9 cellular contexts compared by ENCODE assay signal in the genomic region with DNA sequence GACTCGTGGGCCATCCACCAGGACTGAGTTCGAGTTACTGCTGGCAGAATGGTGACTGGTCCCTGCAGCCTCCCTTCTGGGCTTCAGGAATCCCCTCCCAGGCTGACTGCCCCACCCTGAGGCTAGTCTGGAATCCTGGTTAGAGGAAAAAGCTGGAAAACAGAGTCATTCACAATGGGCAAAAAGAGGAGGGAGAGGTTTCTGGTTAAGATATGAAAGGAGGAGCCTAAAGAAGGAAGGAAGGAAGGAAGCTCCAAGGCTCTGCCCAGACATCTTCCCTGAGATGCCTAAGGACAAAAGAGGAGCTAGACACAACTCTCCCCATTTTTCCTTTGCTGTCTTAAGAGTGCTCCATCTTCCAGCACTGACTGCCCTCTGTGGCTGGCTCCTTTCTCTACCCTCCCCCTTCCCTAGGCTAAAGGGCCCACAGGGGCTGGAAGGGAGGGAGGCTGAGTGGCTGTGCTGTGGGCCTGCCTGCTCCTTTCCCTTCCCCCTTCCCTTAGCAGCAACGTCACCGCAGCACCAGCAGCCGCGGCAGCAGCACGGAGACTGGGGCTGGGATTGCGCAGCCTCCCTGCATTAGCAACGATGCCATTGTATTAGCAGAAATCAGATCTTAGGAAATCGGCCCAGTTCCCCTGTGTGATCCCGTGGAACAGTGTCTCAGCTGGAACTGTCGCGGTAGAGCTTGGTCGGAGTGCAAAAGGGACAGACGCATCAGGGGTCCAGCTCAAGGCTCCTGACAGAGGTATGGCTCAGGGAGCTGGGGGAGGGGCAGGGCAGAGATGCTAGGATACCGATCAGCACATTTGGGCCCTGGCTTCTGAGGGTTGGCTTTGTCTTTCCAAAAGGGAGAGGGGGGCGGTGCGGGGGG. TPM values are rescaled to one million over a fixed set of nuclear protein-coding genes. Genes with fewer than 3 reads are reported as not detected.
DNase-seq lines count a peak whose midpoint lies in the region; ATAC-seq and TF ChIP-seq lines count a peak whose summit lies in the region.
"Had no signal": no experiment of that assay in that cellular context is flagged by ENCODE, and none has a peak within 500 bp of the region (broad histone marks: within the 10 kb centered on the region; RNA-seq: fewer than 3 reads in every experiment).

No MANE protein-coding gene starts in this region.

- peaks cover 23% of the 10 kb centered on the region for H3K4me1 ChIP-seq in right cardiac atrium (ENCODE audit: control insufficient read depth, insufficient read depth, low read length)

- intact Hi-C loops in right cardiac atrium (cut with DNase I): no loop called here

- peak; percentile 94 for DNase-seq in EH (ENCODE audit: low read depth)
- peak; percentile 14 to 90 (median 77) for DNase-seq in anterior cingulate cortex (lab: John Stamatoyannopoulos, UW)
- DNase-seq in right cardiac atrium: peak; percentile 85 to 93 (median 91)
- peak; percentile 27 for DNase-seq in progenitor cell of endocrine pancreas (ENCODE audit: low spot score, unreplicated experiment)
- DNase-seq in NCI-H1436 (lab: John Stamatoyannopoulos, UW): no peak
- no peak for DNase-seq in NCI-H526 treated with DMSO at 0.1 percent for 48 hours (lab: John Stamatoyannopoulos, UW)
- DNase-seq in stimulated activated naive CD4-positive, alpha-beta T cell (lab: John Stamatoyannopoulos, UW): no peak
- DNase-seq: activated CD4-positive, alpha-beta T cell treated with anti-CD3 and anti-CD28 coated beads for 1 hour had no signal

- H3K27ac ChIP-seq in right cardiac atrium (ENCODE audit: low read length): peak overlapping the region; percentile 95

- H3K9me3 ChIP-seq in right cardiac atrium (ENCODE audit: control insufficient read depth, low read length): no peaks in the 10 kb centered on the region

- peaks cover 1% of the 10 kb centered on the region for H3K36me3 Mint-ChIP-seq in progenitor cell of endocrine pancreas (ENCODE audit: insufficient read depth)

- no peaks in the 10 kb centered on the region for H3K9me3 Mint-ChIP-seq in progenitor cell of endocrine pancreas (ENCODE audit: low read depth)

- 17% methylated on average over 18 of the region's 18 CpGs for WGBS in right cardiac atrium

- H3K4me1 Mint-ChIP-seq in progenitor cell of endocrine pancreas (ENCODE audit: low read depth): peaks cover 21% of the 10 kb centered on the region

- ATAC-seq in right cardiac atrium (peak; percentile 92 to 93), GM19324 (IDR thresholded peaks at IDR 0.05; ENCODE audit: low FRiP score, unreplicated experiment) (no peak)

- TF ChIP-seq CTCF in progenitor cell of endocrine pancreas (IDR thresholded peaks at IDR 0.05; ENCODE audit: unreplicated experiment): no peak

- no peaks in the 10 kb centered on the region for H3K27me3 ChIP-seq in right cardiac atrium (ENCODE audit: control insufficient read depth, insufficient read depth)

- peak overlapping the region; percentile 70 for H3K4me3 Mint-ChIP-seq in progenitor cell of endocrine pancreas (ENCODE audit: low read depth)

- peak overlapping the region; percentile 53 for H3K4me3 ChIP-seq in right cardiac atrium (ENCODE audit: low read length)

- no peaks in the 10 kb centered on the region for H3K27me3 Mint-ChIP-seq in progenitor cell of endocrine pancreas

- H3K27ac Mint-ChIP-seq in progenitor cell of endocrine pancreas: peak overlapping the region; percentile 30

RNA-seq across cellular contexts. Expression of gene RUSC2, which starts 48.7 kb away (rescaled TPM):
- total RNA-seq in right cardiac atrium (10 to 100 TPM; 30.7 to 41.4 (median 35.5) TPM), progenitor cell of endocrine pancreas (17.9 and 20.8 TPM in 2 replicates)
- 23.6 TPM for polyA plus RNA-seq in right cardiac atrium

Comparison
In these comparisons a context has a peak if more than half of its experiments do, and no peak if none do; other contexts are left out.
1. DNase-seq: peak in EH (single experiment), anterior cingulate cortex (58 of 58), right cardiac atrium (3 of 3) and progenitor cell of endocrine pancreas (single experiment); none in NCI-H1436 (single experiment), NCI-H526 treated with DMSO at 0.1 percent for 48 hours (single experiment) and stimulated activated naive CD4-positive, alpha-beta T cell (0 of 6).